1 cellular context compared by ENCODE assay signal in genomic region chr2:148737742-148738141, GRCh38.
TF ChIP-seq lines count a peak whose summit lies in the region.

No MANE protein-coding gene starts in this region.

TF ChIP-seq in K562, 482 proteins besides CTCF, POLR2A, EP300 and RAD21 (continued from another document):
- TF ChIP-seq, protein P1, sequence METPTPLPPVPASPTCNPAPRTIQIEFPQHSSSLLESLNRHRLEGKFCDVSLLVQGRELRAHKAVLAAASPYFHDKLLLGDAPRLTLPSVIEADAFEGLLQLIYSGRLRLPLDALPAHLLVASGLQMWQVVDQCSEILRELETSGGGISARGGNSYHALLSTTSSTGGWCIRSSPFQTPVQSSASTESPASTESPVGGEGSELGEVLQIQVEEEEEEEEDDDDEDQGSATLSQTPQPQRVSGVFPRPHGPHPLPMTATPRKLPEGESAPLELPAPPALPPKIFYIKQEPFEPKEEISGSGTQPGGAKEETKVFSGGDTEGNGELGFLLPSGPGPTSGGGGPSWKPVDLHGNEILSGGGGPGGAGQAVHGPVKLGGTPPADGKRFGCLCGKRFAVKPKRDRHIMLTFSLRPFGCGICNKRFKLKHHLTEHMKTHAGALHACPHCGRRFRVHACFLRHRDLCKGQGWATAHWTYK (CRISPR knock-in tag; IDR thresholded peaks at IDR 0.05) = no peak
- TF ChIP-seq ZNF57 (CRISPR knock-in tag; IDR thresholded peaks at IDR 0.05) (no peak), ZNF79 (CRISPR knock-in tag; IDR thresholded peaks at IDR 0.05; ENCODE audit: low read depth) (no peak), DACH1 (IDR thresholded peaks at IDR 0.05; ENCODE audit: partially characterized antibody) (no peak), ZNF780A (CRISPR knock-in tag; IDR thresholded peaks at IDR 0.05) (no peak)
